11 cellular contexts compared by ENCODE assay signal in genomic region chr2:151394509-151394908, GRCh38.
"Had no signal": no experiment of that assay in that cellular context is flagged by ENCODE, and none has a peak within 500 bp of the region (broad histone marks: within the 10 kb centered on the region; RNA-seq: fewer than 3 reads in every experiment).

No MANE protein-coding gene starts in this region.

- DNase-seq: GM23248, GOT3, H7, H9, HCEC 1CT, HFFc6 had no signal

- H3K4me2 ChIP-seq: GM23338 had no signal

- H3K27ac ChIP-seq: GM23248 had no signal

- H3K4me3 ChIP-seq: GM23248, GM23338, HAP-1 had no signal

- H3K9ac ChIP-seq: GM23248 had no signal

- H3K36me3 ChIP-seq: HAP-1 had no signal

- H2AFZ ChIP-seq: GM23248, GM23338 had no signal

- H3K4me1 ChIP-seq: HAP-1 had no signal

- FAIRE-seq: H1, H54 had no signal

- ATAC-seq: GM23338, HCT116 had no signal

- H3K9me3 ChIP-seq: HAP-1 had no signal
